Comparison of ENCODE assay signal across 8 cellular contexts in genomic region chr19:58558623-58559274, GRCh38. TPM values are rescaled to one million over a fixed set of nuclear protein-coding genes. Genes with fewer than 3 reads are reported as not detected.
A peak's percentile ranks its signal among the peaks of the same experiment; 100 is the strongest.
DNase-seq lines count a peak whose midpoint lies in the region; ATAC-seq and TF ChIP-seq lines count a peak whose summit lies in the region.

No MANE protein-coding gene starts in this region.

- H3K4me3 ChIP-seq in colonic mucosa, result peak overlapping the region; percentile 64
- H3K4me3 ChIP-seq in liver (ENCODE audit: low read depth in 1 of 3, low read length in 3 of 3), result peak overlapping the region; percentile 54 to 78 (median 78)

- H3K36me3 ChIP-seq in colonic mucosa (peaks cover 7% of the 10 kb centered on the region), liver (ENCODE audit: control insufficient read depth in 4 of 4, insufficient read depth in 3 of 4, low read depth in 1 of 4, low read length in 3 of 4) (peaks cover 0 to 7% (median 3%) of the 10 kb centered on the region in 4 donors)

- TF ChIP-seq CTCF in WTC11 (IDR thresholded peaks at IDR 0.05) (no peak), colonic mucosa (IDR thresholded peaks at IDR 0.05) (no peak), liver (IDR thresholded peaks at IDR 0.05; ENCODE audit: low read depth, low read length, missing input control) (no peak)

- peaks cover 41% of the 10 kb centered on the region for H3K4me1 Mint-ChIP-seq in WTC11

- H3K27ac ChIP-seq in colonic mucosa, result peak overlapping the region; percentile 100
- H3K27ac ChIP-seq in liver (ENCODE audit: low read depth in 1 of 2, low read length in 2 of 2), result peak overlapping the region; percentile 87 to 100

- H3K4me1 ChIP-seq in colonic mucosa, result peaks cover 42% of the 10 kb centered on the region
- peaks cover 34 to 70% (median 61%) of the 10 kb centered on the region in 4 donors for H3K4me1 ChIP-seq in liver (ENCODE audit: control insufficient read depth in 4 of 4, insufficient read depth in 4 of 4, low read length in 3 of 4)

- H3K9me3 Mint-ChIP-seq in WTC11, result no peaks in the 10 kb centered on the region

- DNase-seq in activated gamma-delta T cell treated with Interleukin-2 at 50 U/mL for 16 hours, result peak; percentile 100
- no peak for DNase-seq in activated gamma-delta T cell (lab: John Stamatoyannopoulos, UW)
- DNase-seq in WTC11 (ENCODE audit: low spot score), result peak; percentile 100
- peak; percentile 99 for DNase-seq in colonic mucosa
- peak; percentile 99 to 100 for DNase-seq in stimulated activated CD4-positive, alpha-beta T cell treated with anti-CD3 and anti-CD28 coated beads, Interleukin-4, amount 100 ng/mL, for 48 hours (ENCODE audit: low read depth in 2 of 2)
- DNase-seq in SW 1271 (lab: John Stamatoyannopoulos, UW), result no peak

- H3K27ac Mint-ChIP-seq in WTC11, result peak overlapping the region; percentile 100

- ATAC-seq in HG03196 (IDR thresholded peaks at IDR 0.05; ENCODE audit: unreplicated experiment) (peak; percentile 59), WTC11 (peak; percentile 59)

- TF ChIP-seq RAD21 in liver (IDR thresholded peaks at IDR 0.05), result no peak

- under 1% methylated on average over 76 of the region's 76 CpGs for WGBS in liver

- H3K27me3 ChIP-seq in colonic mucosa (no peaks in the 10 kb centered on the region), liver (ENCODE audit: control insufficient read depth in 4 of 4, insufficient read depth in 4 of 4, low read length in 3 of 4) (no peaks in the 10 kb centered on the region)

- H3K9ac ChIP-seq in colonic mucosa (ENCODE audit: low read depth in 2 of 2, low read length in 2 of 2) (peak overlapping the region; percentile 93 to 99), liver (ENCODE audit: low read depth in 1 of 2, low read length in 2 of 2) (peak overlapping the region; percentile 71 to 90)

- CTCF ChIA-PET in WTC11 (lab: Charles Lee), result interaction anchor here (0.9 to 2.4 kb wide), 6 partner anchors 16 to 45 kb away, joined by 3 to 19 read pairs (median 7); partner anchors contain the start of gene ZBTB45

- peaks cover 17% of the 10 kb centered on the region for H3K36me3 Mint-ChIP-seq in WTC11

- intact Hi-C loops in colonic mucosa (cut with DNase I), result no loop called here

- peak overlapping the region; percentile 97 for H3K4me3 Mint-ChIP-seq in WTC11

- H3K9me3 ChIP-seq in colonic mucosa (no peaks in the 10 kb centered on the region), liver (ENCODE audit: control insufficient read depth in 4 of 4, low read length in 3 of 4) (no peaks in the 10 kb centered on the region)

- POLR2A ChIA-PET in WTC11 (lab: Charles Lee), result interaction anchor here (0.6 to 2.8 kb wide), 6 partner anchors 13 to 656 kb away, joined by 3 to 12 read pairs (median 6); partner anchors contain the start of genes TRIM28 and ZBTB45

- peaks cover 43% of the 10 kb centered on the region for H3K27me3 Mint-ChIP-seq in WTC11 (ENCODE audit: low read depth)

TF ChIP-seq in WTC11, 78 proteins besides CTCF, POLR2A, EP300 and RAD21 (continues in another document):
- TF ChIP-seq MYBL2 (CRISPR knock-in tag; IDR thresholded peaks at IDR 0.05) (0 out of 2 replicates have a peak, but pooled peaks have one; percentile 51), ETV6 (CRISPR knock-in tag; IDR thresholded peaks at IDR 0.05) (peak; percentile 70; the same call in 1 of the 2 replicates), HMGXB4 (CRISPR knock-in tag; IDR thresholded peaks at IDR 0.05) (0 out of 2 replicates have a peak, but pooled peaks have one; percentile 21), ZNF671 (CRISPR knock-in tag; IDR thresholded peaks at IDR 0.05) (no peak), FOXP1 (CRISPR knock-in tag; IDR thresholded peaks at IDR 0.05; ENCODE audit: borderline replicate concordance) (0 out of 2 replicates have a peak, but pooled peaks have one; percentile 57)

TF ChIP-seq in liver, 16 proteins besides CTCF, POLR2A, EP300 and RAD21:
- TF ChIP-seq HNF4G (IDR thresholded peaks at IDR 0.05) (no peak), NR2F2 (IDR thresholded peaks at IDR 0.05) (no peak), TAF1 (conservative IDR thresholded peaks at IDR 0.05) (no peak), GABPA (IDR thresholded peaks at IDR 0.05 in 1 of 2, conservative IDR thresholded peaks at IDR 0.05 in 1 of 2) (peak; percentile 82 to 90), ZBTB33 (IDR thresholded peaks at IDR 0.05) (peak; percentile 33), FOXA1 (IDR thresholded peaks at IDR 0.05) (no peak), ATF3 (IDR thresholded peaks at IDR 0.05) (no peak), YY1 (IDR thresholded peaks at IDR 0.05) (peak; percentile 100), REST (IDR thresholded peaks at IDR 0.05) (peak; percentile 50), EGR1 (IDR thresholded peaks at IDR 0.05; ENCODE audit: low read depth in 2 of 2) (no peak)

RNA-seq across cellular contexts. Expression of gene UBE2M, which starts 0.3 kb away (rescaled TPM):
- total RNA-seq in WTC11 (2021) (93.7 to 105 TPM (median 97.1 TPM) in 3 replicates), colonic mucosa (10 to 100 TPM; 63.0 to 79.4 TPM), liver (10 to 100 TPM; 12.1 to 30.7 TPM)
- 10 to 100 TPM in 1 of 2 donors, 1 to 10 TPM in 1; 7.6 to 23.4 TPM for polyA plus RNA-seq in liver

RNA-seq across cellular contexts. Expression of gene CHMP2A, which starts 3.8 kb away (rescaled TPM):
- total RNA-seq in WTC11 (2021) (109 to 126 TPM (median 119 TPM) in 3 replicates), colonic mucosa (100 to 1,000 TPM; 176 to 183 TPM), liver (10 to 100 TPM; 58.0 to 69.5 TPM)
- 100 to 1,000 TPM in 1 of 2 donors, 10 to 100 TPM in 1; 97.1 to 107 TPM for polyA plus RNA-seq in liver

RNA-seq across cellular contexts. Expression of gene MZF1, which starts 14.4 kb away (rescaled TPM):
- total RNA-seq in WTC11 (2021) (22.2 to 26.2 TPM (median 23.9 TPM) in 3 replicates), colonic mucosa (10 to 100 TPM; 19.3 to 39.2 TPM), liver (10 to 100 TPM in 1 of 2 donors, 1 to 10 TPM in 1; 9.3 to 21.1 TPM)
- polyA plus RNA-seq in liver, result 1 to 10 TPM; 4.9 to 8.2 TPM

RNA-seq across cellular contexts. Expression of gene TRIM28, which starts 14.9 kb away (rescaled TPM):
- 1,095 to 1,221 TPM (median 1,108 TPM) in 3 replicates for total RNA-seq in WTC11 (2021)
- 100 to 1,000 TPM; 205 to 412 TPM for total RNA-seq in colonic mucosa
- total RNA-seq in liver, result 100 to 1,000 TPM in 1 of 2 donors, 10 to 100 TPM in 1; 80.5 to 157 TPM
- polyA plus RNA-seq in liver, result 10 to 100 TPM; 47.1 to 88.0 TPM

RNA-seq across cellular contexts. Expression of gene ZBTB45, which starts 39.1 kb away (rescaled TPM):
- total RNA-seq in WTC11 (2021), result 17.0 to 19.7 TPM (median 18.0 TPM) in 3 replicates
- 10 to 100 TPM; 13.5 to 20.2 TPM for total RNA-seq in colonic mucosa
- total RNA-seq in liver, result 1 to 10 TPM; 2.1 to 3.2 TPM
- 1 to 10 TPM; 2.2 to 4.0 TPM for polyA plus RNA-seq in liver

Comparison
In these comparisons a context has a peak if more than half of its experiments do, and no peak if none do; other contexts are left out.
1. DNase-seq: peak in activated gamma-delta T cell treated with Interleukin-2 at 50 U/mL for 16 hours (single experiment), WTC11 (single experiment), colonic mucosa (single experiment) and stimulated activated CD4-positive, alpha-beta T cell treated with anti-CD3 and anti-CD28 coated beads, Interleukin-4, amount 100 ng/mL, for 48 hours (2 of 2); none in activated gamma-delta T cell (single experiment) and SW 1271 (0 of 2).